Comparison of ENCODE assay signal across 1 cellular context in the genomic region with DNA sequence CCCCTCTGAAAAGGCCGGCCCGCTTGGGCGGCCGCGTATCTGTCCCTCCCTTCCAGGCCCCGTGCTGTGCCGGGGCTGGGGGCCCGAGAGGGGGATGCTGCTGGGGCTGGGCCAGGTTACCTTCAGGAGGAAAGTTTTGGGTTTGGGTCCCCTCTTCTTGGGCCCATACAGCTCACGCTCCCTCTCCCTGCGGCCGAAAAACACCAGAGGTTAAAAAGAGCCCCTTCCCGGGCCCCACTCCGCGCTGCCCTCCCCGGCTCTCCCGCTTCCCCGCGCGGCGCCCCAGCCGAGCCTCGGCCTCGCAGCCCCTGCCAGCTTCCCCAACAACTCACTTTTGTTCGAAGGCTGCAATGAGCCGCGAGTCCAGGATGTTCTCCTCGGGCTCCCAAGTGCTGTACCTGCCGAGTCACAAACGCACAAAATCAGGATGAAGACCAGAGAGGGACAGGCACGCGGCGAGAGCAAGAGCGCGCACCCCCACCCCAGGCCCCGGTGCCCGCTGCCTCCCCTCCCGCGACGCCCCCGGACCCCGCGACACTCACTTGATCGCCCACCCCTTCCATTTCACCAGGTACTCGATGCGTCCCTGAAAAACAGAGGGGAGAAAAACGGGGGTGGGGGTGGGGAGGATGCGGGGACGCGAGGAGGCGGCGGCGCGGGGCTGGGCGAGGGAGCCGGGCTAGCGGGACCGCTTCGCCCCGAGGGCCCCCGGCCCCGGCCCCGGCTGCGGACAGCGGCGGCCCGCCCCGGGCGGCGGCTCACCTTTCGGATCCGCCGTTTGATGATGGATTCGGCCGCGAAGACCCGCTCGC.
A peak's percentile ranks its signal among the peaks of the same experiment; 100 is the strongest.
TF ChIP-seq lines count a peak whose summit lies in the region.

No MANE protein-coding gene starts in this region.

TF ChIP-seq in HepG2, 621 proteins besides CTCF, POLR2A, EP300 and RAD21 (continued from another document and continues in another):
- no peak for TF ChIP-seq POLR2AphosphoS5 (IDR thresholded peaks at IDR 0.05; ENCODE audit: low read depth, low read length)
- no peak for TF ChIP-seq U2AF1 (optimal IDR thresholded peaks at IDR 0.05; ENCODE audit: low read depth, low read length)
- no peak for TF ChIP-seq NRL (CRISPR knock-in tag; IDR thresholded peaks at IDR 0.05; ENCODE audit: borderline replicate concordance)
- TF ChIP-seq, protein P1, sequence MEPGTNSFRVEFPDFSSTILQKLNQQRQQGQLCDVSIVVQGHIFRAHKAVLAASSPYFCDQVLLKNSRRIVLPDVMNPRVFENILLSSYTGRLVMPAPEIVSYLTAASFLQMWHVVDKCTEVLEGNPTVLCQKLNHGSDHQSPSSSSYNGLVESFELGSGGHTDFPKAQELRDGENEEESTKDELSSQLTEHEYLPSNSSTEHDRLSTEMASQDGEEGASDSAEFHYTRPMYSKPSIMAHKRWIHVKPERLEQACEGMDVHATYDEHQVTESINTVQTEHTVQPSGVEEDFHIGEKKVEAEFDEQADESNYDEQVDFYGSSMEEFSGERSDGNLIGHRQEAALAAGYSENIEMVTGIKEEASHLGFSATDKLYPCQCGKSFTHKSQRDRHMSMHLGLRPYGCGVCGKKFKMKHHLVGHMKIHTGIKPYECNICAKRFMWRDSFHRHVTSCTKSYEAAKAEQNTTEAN (CRISPR knock-in tag; conservative IDR thresholded peaks at IDR 0.05) = no peak
- no peak for TF ChIP-seq ZNF136 (CRISPR knock-in tag; IDR thresholded peaks at IDR 0.05; ENCODE audit: low read depth)
- TF ChIP-seq, protein P2, sequence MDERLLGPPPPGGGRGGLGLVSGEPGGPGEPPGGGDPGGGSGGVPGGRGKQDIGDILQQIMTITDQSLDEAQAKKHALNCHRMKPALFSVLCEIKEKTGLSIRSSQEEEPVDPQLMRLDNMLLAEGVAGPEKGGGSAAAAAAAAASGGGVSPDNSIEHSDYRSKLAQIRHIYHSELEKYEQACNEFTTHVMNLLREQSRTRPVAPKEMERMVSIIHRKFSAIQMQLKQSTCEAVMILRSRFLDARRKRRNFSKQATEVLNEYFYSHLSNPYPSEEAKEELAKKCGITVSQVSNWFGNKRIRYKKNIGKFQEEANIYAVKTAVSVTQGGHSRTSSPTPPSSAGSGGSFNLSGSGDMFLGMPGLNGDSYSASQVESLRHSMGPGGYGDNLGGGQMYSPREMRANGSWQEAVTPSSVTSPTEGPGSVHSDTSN (CRISPR knock-in tag; IDR thresholded peaks at IDR 0.05) = no peak
- no peak for TF ChIP-seq ZSCAN21 (CRISPR knock-in tag; IDR thresholded peaks at IDR 0.05; ENCODE audit: borderline replicate concordance)
- no peak for TF ChIP-seq ZNF83 (CRISPR knock-in tag; IDR thresholded peaks at IDR 0.05; ENCODE audit: borderline replicate concordance)
- TF ChIP-seq AKAP8 (CRISPR knock-in tag; IDR thresholded peaks at IDR 0.05) = no peak
- no peak; the same call in 1 of the 2 replicates for TF ChIP-seq RBFOX2 (IDR thresholded peaks at IDR 0.05; ENCODE audit: low read depth, low read length)
- no peak for TF ChIP-seq SALL1 (CRISPR knock-in tag; IDR thresholded peaks at IDR 0.05)
- TF ChIP-seq NR3C1 (CRISPR knock-in tag; IDR thresholded peaks at IDR 0.05) = no peak
- peak; percentile 71; the same call in 1 of the 2 replicates for TF ChIP-seq KDM2A (CRISPR knock-in tag; IDR thresholded peaks at IDR 0.05; ENCODE audit: borderline replicate concordance, low read depth)
- TF ChIP-seq SOX13 (IDR thresholded peaks at IDR 0.05) = no peak
- no peak for TF ChIP-seq SOX13 (CRISPR knock-in tag; conservative IDR thresholded peaks at IDR 0.05 in 1 of 2, IDR thresholded peaks at IDR 0.05 in 1 of 2)
- TF ChIP-seq ARHGAP35 (CRISPR knock-in tag; IDR thresholded peaks at IDR 0.05; ENCODE audit: borderline replicate concordance) = no peak
- TF ChIP-seq, protein P3, sequence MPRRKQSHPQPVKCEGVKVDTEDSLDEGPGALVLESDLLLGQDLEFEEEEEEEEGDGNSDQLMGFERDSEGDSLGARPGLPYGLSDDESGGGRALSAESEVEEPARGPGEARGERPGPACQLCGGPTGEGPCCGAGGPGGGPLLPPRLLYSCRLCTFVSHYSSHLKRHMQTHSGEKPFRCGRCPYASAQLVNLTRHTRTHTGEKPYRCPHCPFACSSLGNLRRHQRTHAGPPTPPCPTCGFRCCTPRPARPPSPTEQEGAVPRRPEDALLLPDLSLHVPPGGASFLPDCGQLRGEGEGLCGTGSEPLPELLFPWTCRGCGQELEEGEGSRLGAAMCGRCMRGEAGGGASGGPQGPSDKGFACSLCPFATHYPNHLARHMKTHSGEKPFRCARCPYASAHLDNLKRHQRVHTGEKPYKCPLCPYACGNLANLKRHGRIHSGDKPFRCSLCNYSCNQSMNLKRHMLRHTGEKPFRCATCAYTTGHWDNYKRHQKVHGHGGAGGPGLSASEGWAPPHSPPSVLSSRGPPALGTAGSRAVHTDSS (CRISPR knock-in tag; conservative IDR thresholded peaks at IDR 0.05) = no peak
- 0 out of 2 replicates have a peak, but pooled peaks have one; percentile 18 for TF ChIP-seq ZBTB20 (CRISPR knock-in tag; IDR thresholded peaks at IDR 0.05; ENCODE audit: borderline replicate concordance, low read depth)
- TF ChIP-seq, protein P4, sequence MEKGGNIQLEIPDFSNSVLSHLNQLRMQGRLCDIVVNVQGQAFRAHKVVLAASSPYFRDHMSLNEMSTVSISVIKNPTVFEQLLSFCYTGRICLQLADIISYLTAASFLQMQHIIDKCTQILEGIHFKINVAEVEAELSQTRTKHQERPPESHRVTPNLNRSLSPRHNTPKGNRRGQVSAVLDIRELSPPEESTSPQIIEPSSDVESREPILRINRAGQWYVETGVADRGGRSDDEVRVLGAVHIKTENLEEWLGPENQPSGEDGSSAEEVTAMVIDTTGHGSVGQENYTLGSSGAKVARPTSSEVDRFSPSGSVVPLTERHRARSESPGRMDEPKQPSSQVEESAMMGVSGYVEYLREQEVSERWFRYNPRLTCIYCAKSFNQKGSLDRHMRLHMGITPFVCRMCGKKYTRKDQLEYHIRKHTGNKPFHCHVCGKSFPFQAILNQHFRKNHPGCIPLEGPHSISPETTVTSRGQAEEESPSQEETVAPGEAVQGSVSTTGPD (CRISPR knock-in tag; IDR thresholded peaks at IDR 0.05) = no peak
- no peak for TF ChIP-seq ZNF205 (CRISPR knock-in tag; IDR thresholded peaks at IDR 0.05)
- no peak for TF ChIP-seq SALL2 (CRISPR knock-in tag; IDR thresholded peaks at IDR 0.05)
- TF ChIP-seq, protein P5, sequence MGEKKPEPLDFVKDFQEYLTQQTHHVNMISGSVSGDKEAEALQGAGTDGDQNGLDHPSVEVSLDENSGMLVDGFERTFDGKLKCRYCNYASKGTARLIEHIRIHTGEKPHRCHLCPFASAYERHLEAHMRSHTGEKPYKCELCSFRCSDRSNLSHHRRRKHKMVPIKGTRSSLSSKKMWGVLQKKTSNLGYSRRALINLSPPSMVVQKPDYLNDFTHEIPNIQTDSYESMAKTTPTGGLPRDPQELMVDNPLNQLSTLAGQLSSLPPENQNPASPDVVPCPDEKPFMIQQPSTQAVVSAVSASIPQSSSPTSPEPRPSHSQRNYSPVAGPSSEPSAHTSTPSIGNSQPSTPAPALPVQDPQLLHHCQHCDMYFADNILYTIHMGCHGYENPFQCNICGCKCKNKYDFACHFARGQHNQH (CRISPR knock-in tag; IDR thresholded peaks at IDR 0.05) = no peak
- TF ChIP-seq ZSCAN25 (CRISPR knock-in tag; IDR thresholded peaks at IDR 0.05) = no peak
- TF ChIP-seq ZSCAN22 (CRISPR knock-in tag; IDR thresholded peaks at IDR 0.05) = no peak
- TF ChIP-seq, protein P6, sequence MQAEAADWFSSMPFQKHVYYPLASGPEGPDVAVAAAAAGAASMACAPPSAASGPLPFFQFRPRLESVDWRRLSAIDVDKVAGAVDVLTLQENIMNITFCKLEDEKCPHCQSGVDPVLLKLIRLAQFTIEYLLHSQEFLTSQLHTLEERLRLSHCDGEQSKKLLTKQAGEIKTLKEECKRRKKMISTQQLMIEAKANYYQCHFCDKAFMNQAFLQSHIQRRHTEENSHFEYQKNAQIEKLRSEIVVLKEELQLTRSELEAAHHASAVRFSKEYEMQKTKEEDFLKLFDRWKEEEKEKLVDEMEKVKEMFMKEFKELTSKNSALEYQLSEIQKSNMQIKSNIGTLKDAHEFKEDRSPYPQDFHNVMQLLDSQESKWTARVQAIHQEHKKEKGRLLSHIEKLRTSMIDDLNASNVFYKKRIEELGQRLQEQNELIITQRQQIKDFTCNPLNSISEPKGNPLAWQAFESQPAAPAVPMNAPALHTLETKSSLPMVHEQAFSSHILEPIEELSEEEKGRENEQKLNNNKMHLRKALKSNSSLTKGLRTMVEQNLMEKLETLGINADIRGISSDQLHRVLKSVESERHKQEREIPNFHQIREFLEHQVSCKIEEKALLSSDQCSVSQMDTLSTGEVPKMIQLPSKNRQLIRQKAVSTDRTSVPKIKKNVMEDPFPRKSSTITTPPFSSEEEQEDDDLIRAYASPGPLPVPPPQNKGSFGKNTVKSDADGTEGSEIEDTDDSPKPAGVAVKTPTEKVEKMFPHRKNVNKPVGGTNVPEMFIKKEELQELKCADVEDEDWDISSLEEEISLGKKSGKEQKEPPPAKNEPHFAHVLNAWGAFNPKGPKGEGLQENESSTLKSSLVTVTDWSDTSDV (CRISPR knock-in tag; IDR thresholded peaks at IDR 0.05) = no peak
- no peak for TF ChIP-seq MTA3 (CRISPR knock-in tag; IDR thresholded peaks at IDR 0.05)
- TF ChIP-seq, protein P7, sequence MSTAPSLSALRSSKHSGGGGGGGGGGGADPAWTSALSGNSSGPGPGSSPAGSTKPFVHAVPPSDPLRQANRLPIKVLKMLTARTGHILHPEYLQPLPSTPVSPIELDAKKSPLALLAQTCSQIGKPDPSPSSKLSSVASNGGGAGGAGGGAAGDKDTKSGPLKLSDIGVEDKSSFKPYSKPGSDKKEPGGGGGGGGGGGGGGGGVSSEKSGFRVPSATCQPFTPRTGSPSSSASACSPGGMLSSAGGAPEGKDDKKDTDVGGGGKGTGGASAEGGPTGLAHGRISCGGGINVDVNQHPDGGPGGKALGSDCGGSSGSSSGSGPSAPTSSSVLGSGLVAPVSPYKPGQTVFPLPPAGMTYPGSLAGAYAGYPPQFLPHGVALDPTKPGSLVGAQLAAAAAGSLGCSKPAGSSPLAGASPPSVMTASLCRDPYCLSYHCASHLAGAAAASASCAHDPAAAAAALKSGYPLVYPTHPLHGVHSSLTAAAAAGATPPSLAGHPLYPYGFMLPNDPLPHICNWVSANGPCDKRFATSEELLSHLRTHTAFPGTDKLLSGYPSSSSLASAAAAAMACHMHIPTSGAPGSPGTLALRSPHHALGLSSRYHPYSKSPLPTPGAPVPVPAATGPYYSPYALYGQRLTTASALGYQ (CRISPR knock-in tag; IDR thresholded peaks at IDR 0.05) = no peak
- no peak for TF ChIP-seq PHB2 (IDR thresholded peaks at IDR 0.05; ENCODE audit: partially characterized antibody)
- TF ChIP-seq GABPB1 (CRISPR knock-in tag; IDR thresholded peaks at IDR 0.05) = peak; percentile 45; the same call in 1 of the 2 replicates
- TF ChIP-seq, protein P8, sequence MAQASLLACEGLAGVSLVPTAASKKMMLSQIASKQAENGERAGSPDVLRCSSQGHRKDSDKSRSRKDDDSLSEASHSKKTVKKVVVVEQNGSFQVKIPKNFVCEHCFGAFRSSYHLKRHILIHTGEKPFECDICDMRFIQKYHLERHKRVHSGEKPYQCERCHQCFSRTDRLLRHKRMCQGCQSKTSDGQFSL (CRISPR knock-in tag; IDR thresholded peaks at IDR 0.05) = peak; percentile 38; the same call in 1 of the 2 replicates
- TF ChIP-seq, protein P9, sequence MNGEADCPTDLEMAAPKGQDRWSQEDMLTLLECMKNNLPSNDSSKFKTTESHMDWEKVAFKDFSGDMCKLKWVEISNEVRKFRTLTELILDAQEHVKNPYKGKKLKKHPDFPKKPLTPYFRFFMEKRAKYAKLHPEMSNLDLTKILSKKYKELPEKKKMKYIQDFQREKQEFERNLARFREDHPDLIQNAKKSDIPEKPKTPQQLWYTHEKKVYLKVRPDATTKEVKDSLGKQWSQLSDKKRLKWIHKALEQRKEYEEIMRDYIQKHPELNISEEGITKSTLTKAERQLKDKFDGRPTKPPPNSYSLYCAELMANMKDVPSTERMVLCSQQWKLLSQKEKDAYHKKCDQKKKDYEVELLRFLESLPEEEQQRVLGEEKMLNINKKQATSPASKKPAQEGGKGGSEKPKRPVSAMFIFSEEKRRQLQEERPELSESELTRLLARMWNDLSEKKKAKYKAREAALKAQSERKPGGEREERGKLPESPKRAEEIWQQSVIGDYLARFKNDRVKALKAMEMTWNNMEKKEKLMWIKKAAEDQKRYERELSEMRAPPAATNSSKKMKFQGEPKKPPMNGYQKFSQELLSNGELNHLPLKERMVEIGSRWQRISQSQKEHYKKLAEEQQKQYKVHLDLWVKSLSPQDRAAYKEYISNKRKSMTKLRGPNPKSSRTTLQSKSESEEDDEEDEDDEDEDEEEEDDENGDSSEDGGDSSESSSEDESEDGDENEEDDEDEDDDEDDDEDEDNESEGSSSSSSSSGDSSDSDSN (CRISPR knock-in tag; IDR thresholded peaks at IDR 0.05) = peak; percentile 46; the same call in 1 of the 2 replicates
- TF ChIP-seq, protein P10, sequence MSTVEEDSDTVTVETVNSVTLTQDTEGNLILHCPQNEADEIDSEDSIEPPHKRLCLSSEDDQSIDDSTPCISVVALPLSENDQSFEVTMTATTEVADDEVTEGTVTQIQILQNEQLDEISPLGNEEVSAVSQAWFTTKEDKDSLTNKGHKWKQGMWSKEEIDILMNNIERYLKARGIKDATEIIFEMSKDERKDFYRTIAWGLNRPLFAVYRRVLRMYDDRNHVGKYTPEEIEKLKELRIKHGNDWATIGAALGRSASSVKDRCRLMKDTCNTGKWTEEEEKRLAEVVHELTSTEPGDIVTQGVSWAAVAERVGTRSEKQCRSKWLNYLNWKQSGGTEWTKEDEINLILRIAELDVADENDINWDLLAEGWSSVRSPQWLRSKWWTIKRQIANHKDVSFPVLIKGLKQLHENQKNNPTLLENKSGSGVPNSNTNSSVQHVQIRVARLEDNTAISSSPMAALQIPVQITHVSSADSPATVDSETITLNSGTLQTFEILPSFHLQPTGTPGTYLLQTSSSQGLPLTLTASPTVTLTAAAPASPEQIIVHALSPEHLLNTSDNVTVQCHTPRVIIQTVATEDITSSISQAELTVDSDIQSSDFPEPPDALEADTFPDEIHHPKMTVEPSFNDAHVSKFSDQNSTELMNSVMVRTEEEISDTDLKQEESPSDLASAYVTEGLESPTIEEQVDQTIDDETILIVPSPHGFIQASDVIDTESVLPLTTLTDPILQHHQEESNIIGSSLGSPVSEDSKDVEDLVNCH (CRISPR knock-in tag; IDR thresholded peaks at IDR 0.05) = no peak
- TF ChIP-seq, protein P11, sequence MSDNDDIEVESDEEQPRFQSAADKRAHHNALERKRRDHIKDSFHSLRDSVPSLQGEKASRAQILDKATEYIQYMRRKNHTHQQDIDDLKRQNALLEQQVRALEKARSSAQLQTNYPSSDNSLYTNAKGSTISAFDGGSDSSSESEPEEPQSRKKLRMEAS (IDR thresholded peaks at IDR 0.05) = 0 out of 2 replicates have a peak, but pooled peaks have one; percentile 33
- no peak for TF ChIP-seq ZNF546 (CRISPR knock-in tag; conservative IDR thresholded peaks at IDR 0.05)
- TF ChIP-seq ZNF430 (CRISPR knock-in tag; IDR thresholded peaks at IDR 0.05) = no peak
- TF ChIP-seq ZNF605 (CRISPR knock-in tag; IDR thresholded peaks at IDR 0.05) = no peak
- no peak for TF ChIP-seq ZNF138 (CRISPR knock-in tag; IDR thresholded peaks at IDR 0.05; ENCODE audit: low read depth)
- TF ChIP-seq ZNF75D (CRISPR knock-in tag; IDR thresholded peaks at IDR 0.05; ENCODE audit: borderline replicate concordance) = no peak
- peak; percentile 61 for TF ChIP-seq ZFY (CRISPR knock-in tag; IDR thresholded peaks at IDR 0.05)
- TF ChIP-seq DNMT1 (CRISPR knock-in tag; IDR thresholded peaks at IDR 0.05) = no peak
